In the genomic region with DNA sequence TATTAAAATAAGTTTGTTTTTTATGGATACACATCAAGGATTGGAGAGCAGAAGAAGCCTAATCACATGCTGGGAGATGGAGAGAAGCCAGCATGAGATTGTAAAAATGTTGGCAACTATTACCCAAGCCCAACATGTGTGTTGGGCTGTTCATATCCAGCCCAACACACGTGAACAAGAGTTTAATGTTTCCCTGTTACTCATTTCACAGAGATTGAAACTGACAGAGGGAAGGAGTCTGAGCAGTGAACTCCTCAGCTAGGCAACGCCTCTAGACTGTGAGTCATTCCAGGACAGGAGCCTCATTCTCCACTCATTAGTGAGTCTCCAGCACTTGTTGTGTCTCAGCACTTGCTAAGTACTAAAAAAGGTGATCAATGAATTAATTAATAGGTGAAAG, we compare ENCODE assay signal across 9 cellular contexts. TPM values are rescaled to one million over a fixed set of nuclear protein-coding genes. Genes with fewer than 3 reads are reported as not detected.
DNase-seq lines count a peak whose midpoint lies in the region; ATAC-seq and TF ChIP-seq lines count a peak whose summit lies in the region.
"Had no signal": no experiment of that assay in that cellular context is flagged by ENCODE, and none has a peak within 500 bp of the region (broad histone marks: within the 10 kb centered on the region; RNA-seq: fewer than 3 reads in every experiment).

No MANE protein-coding gene starts in this region.

- peaks cover 0 to 22% of the 10 kb centered on the region in 2 donors for H3K27me3 Mint-ChIP-seq in CD8-positive, alpha-beta memory T cell

- TF ChIP-seq CTCF in GM12864 (IDR thresholded peaks at IDR 0.05; ENCODE audit: low read depth, low read length, missing control alignments), result no peak
- TF ChIP-seq CTCF in fibroblast of the aortic adventitia (IDR thresholded peaks at IDR 0.05; ENCODE audit: insufficient read depth, low read length), result no peak

- no peaks in the 10 kb centered on the region for H3K36me3 Mint-ChIP-seq in CD8-positive, alpha-beta memory T cell
- H3K36me3 Mint-ChIP-seq: activated naive CD8-positive, alpha-beta T cell treated with anti-CD3 and anti-CD28 coated beads, Interleukin-2, amount 10 ng/mL, durations not matched to agents 7 days and 5 days had no signal

- H3K27ac Mint-ChIP-seq in CD8-positive, alpha-beta memory T cell, result no peak overlapping the region
- H3K27ac Mint-ChIP-seq: activated naive CD8-positive, alpha-beta T cell treated with anti-CD3 and anti-CD28 coated beads, Interleukin-2, amount 10 ng/mL, durations not matched to agents 7 days and 5 days had no signal

- ATAC-seq in GM21515 (IDR thresholded peaks at IDR 0.05; ENCODE audit: unreplicated experiment), result peak; percentile 93
- peak; percentile 98 for ATAC-seq in HG03558 (IDR thresholded peaks at IDR 0.05; ENCODE audit: extremely low read depth, unreplicated experiment)

- no peak overlapping the region for H3K4me3 Mint-ChIP-seq in CD8-positive, alpha-beta memory T cell
- H3K4me3 Mint-ChIP-seq: activated naive CD8-positive, alpha-beta T cell treated with anti-CD3 and anti-CD28 coated beads, Interleukin-2, amount 10 ng/mL, durations not matched to agents 7 days and 5 days had no signal

- H3K36me3 ChIP-seq in CD8-positive, alpha-beta memory T cell (ENCODE audit: insufficient read depth, low read length), result no peaks in the 10 kb centered on the region

- no peaks in the 10 kb centered on the region for H3K9me3 Mint-ChIP-seq in CD8-positive, alpha-beta memory T cell
- H3K9me3 Mint-ChIP-seq: activated naive CD8-positive, alpha-beta T cell treated with anti-CD3 and anti-CD28 coated beads, Interleukin-2, amount 10 ng/mL, durations not matched to agents 7 days and 5 days had no signal

- peaks cover 4% of the 10 kb centered on the region for H3K27me3 ChIP-seq in CD8-positive, alpha-beta memory T cell (ENCODE audit: insufficient read depth, low read length, poor library complexity, severe bottlenecking)

- H3K4me1 ChIP-seq in CD8-positive, alpha-beta memory T cell (ENCODE audit: insufficient read depth, low read length), result no peaks in the 10 kb centered on the region

- POLR2A ChIA-PET in CD8-positive, alpha-beta memory T cell (lab: Charles Lee), result no interaction called here

- CTCF ChIA-PET in CD8-positive, alpha-beta memory T cell (lab: Charles Lee), result no interaction called here

- H3K9me3 ChIP-seq in CD8-positive, alpha-beta memory T cell (ENCODE audit: low read length), result no peaks in the 10 kb centered on the region

- DNase-seq in GM12864 (ENCODE audit: low read depth) (peak; percentile 10), fibroblast of the aortic adventitia (ENCODE audit: low read depth) (peak; percentile 86), NCI-H2081 (lab: John Stamatoyannopoulos, UW) (no peak), NCI-H446 treated with DMSO at 0.1 percent for 48 hours (lab: John Stamatoyannopoulos, UW) (no peak), mucosa of gallbladder (ENCODE audit: low spot score) (no peak)
- DNase-seq in CD8-positive, alpha-beta memory T cell, result no peak
- DNase-seq: activated naive CD8-positive, alpha-beta T cell treated with anti-CD3 and anti-CD28 coated beads, Interleukin-2, amount 10 ng/mL, durations not matched to agents 7 days and 5 days had no signal

- no peak overlapping the region for H3K27ac ChIP-seq in CD8-positive, alpha-beta memory T cell (ENCODE audit: low read depth, low read length)

- H3K4me3 ChIP-seq in GM12864 (ENCODE audit: low read depth, low read length), result no peak overlapping the region
- no peak overlapping the region for H3K4me3 ChIP-seq in fibroblast of the aortic adventitia (ENCODE audit: low read depth, low read length)
- H3K4me3 ChIP-seq in CD8-positive, alpha-beta memory T cell (ENCODE audit: low read length), result no peak overlapping the region

- peaks cover 0 to 4% (median 0%) of the 10 kb centered on the region in 3 donors for H3K4me1 Mint-ChIP-seq in CD8-positive, alpha-beta memory T cell
- H3K4me1 Mint-ChIP-seq: activated naive CD8-positive, alpha-beta T cell treated with anti-CD3 and anti-CD28 coated beads, Interleukin-2, amount 10 ng/mL, durations not matched to agents 7 days and 5 days had no signal

RNA-seq across cellular contexts. Expression of a gene that starts 43.2 kb away (rescaled TPM):
- 20.1 and 27.8 TPM in 2 replicates for total RNA-seq in fibroblast of the aortic adventitia (ENCODE audit: low replicate concordance)
- 100 to 1,000 TPM; 140 to 143 TPM for total RNA-seq in CD8-positive, alpha-beta memory T cell
- 16.8 TPM for polyA plus RNA-seq in CD8-positive, alpha-beta memory T cell
- total RNA-seq in mucosa of gallbladder, result 18.2 TPM

Comparison
In these comparisons a context has a peak if more than half of its experiments do, and no peak if none do; other contexts are left out.
1. DNase-seq: peak in GM12864 (single experiment) and fibroblast of the aortic adventitia (single experiment); none in NCI-H2081 (0 of 2), CD8-positive, alpha-beta memory T cell (0 of 5), NCI-H446 treated with DMSO at 0.1 percent for 48 hours (single experiment) and mucosa of gallbladder (single experiment).